19 cellular contexts compared by ENCODE assay signal in the genomic region with DNA sequence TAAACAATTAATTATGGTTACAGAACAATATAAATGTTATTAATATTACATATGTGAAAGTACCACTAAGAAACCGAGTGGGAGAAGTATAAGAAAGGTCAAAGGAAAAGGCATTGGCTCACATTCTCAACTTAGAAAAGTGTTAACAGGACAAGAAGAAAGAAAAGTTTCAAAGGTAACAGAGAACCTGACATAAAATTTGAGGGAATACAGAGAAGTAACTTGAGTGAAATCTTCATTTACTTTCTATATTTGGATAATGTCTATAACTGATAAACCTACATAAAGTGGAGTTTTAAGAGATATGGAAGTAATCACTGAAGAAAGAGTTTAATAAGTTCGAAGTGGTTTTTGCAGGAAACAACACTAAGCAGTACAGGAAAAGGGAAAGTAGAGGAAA. TPM values are rescaled to one million over a fixed set of nuclear protein-coding genes. Genes with fewer than 3 reads are reported as not detected.
DNase-seq lines count a peak whose midpoint lies in the region; ATAC-seq lines count a peak whose summit lies in the region.
"Had no signal": no experiment of that assay in that cellular context is flagged by ENCODE, and none has a peak within 500 bp of the region (broad histone marks: within the 10 kb centered on the region; RNA-seq: fewer than 3 reads in every experiment).

No MANE protein-coding gene starts in this region.

- H3K4me3 Mint-ChIP-seq in activated CD4-positive, alpha-beta T cell treated with anti-CD3 and anti-CD28 coated beads for 36 hours: no peak overlapping the region
- H3K4me3 Mint-ChIP-seq: activated CD8-positive, alpha-beta memory T cell treated with anti-CD3 and anti-CD28 coated beads, Interleukin-2, amount 10 ng/mL, durations not matched to agents 7 days and 5 days; type B pancreatic cell had no signal

- POLR2A ChIA-PET in activated CD4-positive, alpha-beta T cell treated with anti-CD3 and anti-CD28 coated beads for 36 hours (lab: Charles Lee): no interaction called here

- no peak overlapping the region for H3K4me3 ChIP-seq in skeletal muscle satellite cell (ENCODE audit: low read length)
- H3K4me3 ChIP-seq: coronary artery, esophagus squamous epithelium had no signal

- intact Hi-C loops in activated CD4-positive, alpha-beta T cell treated with anti-CD3 and anti-CD28 coated beads for 36 hours (cut with DNase I, micrococcal nuclease): loop anchor here in 1 of 2 experiments (2.0 kb wide), 1 partner anchor 23 kb away; no protein-coding TSS in a partner anchor

- CTCF ChIA-PET in activated CD4-positive, alpha-beta T cell treated with anti-CD3 and anti-CD28 coated beads for 36 hours (lab: Charles Lee): no interaction called here

- H3K4me1 Mint-ChIP-seq in activated CD4-positive, alpha-beta T cell treated with anti-CD3 and anti-CD28 coated beads for 36 hours: peaks cover 63% of the 10 kb centered on the region

- H3K27me3 Mint-ChIP-seq in activated CD4-positive, alpha-beta T cell treated with anti-CD3 and anti-CD28 coated beads for 36 hours: no peaks in the 10 kb centered on the region
- H3K27me3 Mint-ChIP-seq: activated CD8-positive, alpha-beta memory T cell treated with anti-CD3 and anti-CD28 coated beads, Interleukin-2, amount 10 ng/mL, durations not matched to agents 7 days and 5 days; type B pancreatic cell had no signal

- H3K36me3 Mint-ChIP-seq in activated CD4-positive, alpha-beta T cell treated with anti-CD3 and anti-CD28 coated beads for 36 hours (ENCODE audit: low read depth): peaks cover 8% of the 10 kb centered on the region

- ATAC-seq in activated CD4-positive, alpha-beta T cell treated with anti-CD3 and anti-CD28 coated beads for 36 hours: no peak
- ATAC-seq in GM18867 (IDR thresholded peaks at IDR 0.05; ENCODE audit: unreplicated experiment): no peak
- ATAC-seq: activated CD8-positive, alpha-beta memory T cell treated with anti-CD3 and anti-CD28 coated beads, Interleukin-2, amount 10 ng/mL, durations not matched to agents 7 days and 5 days had no signal

- peak overlapping the region; percentile 26 for H3K27ac Mint-ChIP-seq in activated CD4-positive, alpha-beta T cell treated with anti-CD3 and anti-CD28 coated beads for 36 hours
- H3K27ac Mint-ChIP-seq: activated CD8-positive, alpha-beta memory T cell treated with anti-CD3 and anti-CD28 coated beads, Interleukin-2, amount 10 ng/mL, durations not matched to agents 7 days and 5 days; type B pancreatic cell had no signal

- H3K27me3 ChIP-seq in skeletal muscle satellite cell (ENCODE audit: control insufficient read depth, insufficient read depth, low read length): no peaks in the 10 kb centered on the region
- H3K27me3 ChIP-seq: esophagus squamous epithelium had no signal

- DNase-seq in activated CD4-positive, alpha-beta T cell treated with anti-CD3 and anti-CD28 coated beads for 36 hours: no peak
- DNase-seq in activated CD4-positive, alpha-beta T cell treated with anti-CD3 and anti-CD28 coated beads, Interleukin-2, amount 50 U/mL, for 4 hours: no peak
- peak; percentile 44 for DNase-seq in OCI-M1 (lab: John Stamatoyannopoulos, UW)
- peak; percentile 29 for DNase-seq in dermis blood vessel endothelial cell
- DNase-seq in HK-2 (ENCODE audit: unreplicated experiment): no peak
- no peak for DNase-seq in NCI-H2081 (lab: John Stamatoyannopoulos, UW)
- DNase-seq: activated CD8-positive, alpha-beta memory T cell treated with anti-CD3 and anti-CD28 coated beads, Interleukin-2, amount 10 ng/mL, durations not matched to agents 7 days and 5 days; amniotic stem cell; Caco-2; esophagus squamous epithelium; hypothalamus; NCI-H1105; NK-92 treated with Interleukin-12 subunit alpha and Interleukin-12 subunit beta, amount 100 ng/mL, for 24 hours; SHP77 treated with DMSO at 0.1 percent for 48 hours; stimulated activated CD4-positive, alpha-beta T cell treated with anti-CD3 and anti-CD28 coated beads, Interleukin-1b, Interleukin-23, amount 100 ng/mL, for 48 hours had no signal

- no peak overlapping the region for H3K9ac ChIP-seq in skeletal muscle satellite cell (ENCODE audit: low read depth, low read length)

- H3K36me3 ChIP-seq in skeletal muscle satellite cell (ENCODE audit: insufficient read depth, low read length): no peaks in the 10 kb centered on the region
- H3K36me3 ChIP-seq: esophagus squamous epithelium had no signal

- H3K9me3 Mint-ChIP-seq in activated CD4-positive, alpha-beta T cell treated with anti-CD3 and anti-CD28 coated beads for 36 hours (ENCODE audit: low read depth): no peaks in the 10 kb centered on the region
- H3K9me3 Mint-ChIP-seq: type B pancreatic cell had no signal

- peaks cover 24% of the 10 kb centered on the region for H3K4me1 ChIP-seq in skeletal muscle satellite cell (ENCODE audit: control insufficient read depth, insufficient read depth, low read length)

- H3K9me3 ChIP-seq in skeletal muscle satellite cell (replicated peaks; ENCODE audit: low read length): no peaks in the 10 kb centered on the region
- H3K9me3 ChIP-seq: Caco-2, esophagus squamous epithelium had no signal

- peak overlapping the region; percentile 51 for H3K4me2 ChIP-seq in skeletal muscle satellite cell (ENCODE audit: low read length)

RNA-seq across cellular contexts. Expression of a gene that starts 30.1 kb away (rescaled TPM):
- 10 to 100 TPM; 60.3 to 90.9 TPM for total RNA-seq in activated CD4-positive, alpha-beta T cell treated with anti-CD3 and anti-CD28 coated beads for 36 hours
- 25.4 and 29.5 TPM in 2 replicates for total RNA-seq in dermis blood vessel endothelial cell
- total RNA-seq in skeletal muscle satellite cell (2012; rRNA removed): 58.3 and 71.9 TPM in 2 replicates

Comparison
In these comparisons a context has a peak if more than half of its experiments do, and no peak if none do; other contexts are left out.
1. DNase-seq: peak in OCI-M1 (single experiment) and dermis blood vessel endothelial cell (single experiment); none in activated CD4-positive, alpha-beta T cell treated with anti-CD3 and anti-CD28 coated beads for 36 hours (single experiment), activated CD4-positive, alpha-beta T cell treated with anti-CD3 and anti-CD28 coated beads, Interleukin-2, amount 50 U/mL, for 4 hours (0 of 2), HK-2 (single experiment) and NCI-H2081 (0 of 2).